In genomic region chrX:131841496-131842410, GRCh38 we compare ENCODE assay signal across 8 cellular contexts.
DNase-seq lines count a peak whose midpoint lies in the region; ATAC-seq, FAIRE-seq and TF ChIP-seq lines count a peak whose summit lies in the region.

No MANE protein-coding gene starts in this region.

- H3K9me3 ChIP-seq in tibial nerve: no peaks in the 10 kb centered on the region

- TF ChIP-seq CTCF in bronchial epithelial cell (IDR thresholded peaks at IDR 0.05; ENCODE audit: insufficient read depth, low read length, severe bottlenecking) (peak; percentile 60), tibial nerve (IDR thresholded peaks at IDR 0.05) (peak; percentile 58 to 93 (median 82))

- intact Hi-C loops in left colon (cut with DNase I, micrococcal nuclease): loop anchor here in 1 of 2 donors (10.0 kb wide), 1 partner anchor 773 kb away; no protein-coding TSS in a partner anchor

- peak; percentile 1 to 31 for DNase-seq in NOMO-1 (lab: John Stamatoyannopoulos, UW; ENCODE audit: unreplicated experiment in 2 of 2)
- no peak for DNase-seq in NOMO-1 treated with dmso at 0.1 percent for 144 hours (lab: John Stamatoyannopoulos, UW; ENCODE audit: unreplicated experiment)
- DNase-seq in KBM-7: peak; percentile 74
- DNase-seq in SHP77 (lab: John Stamatoyannopoulos, UW): peak; percentile 5 to 28
- DNase-seq in bronchial epithelial cell (ENCODE audit: low read depth): peak; percentile 40
- peak in 1 of 2 donors; percentile 33 for DNase-seq in left colon
- DNase-seq in tibial nerve (ENCODE audit: low spot score in 2 of 2): no peak

- 49 to 72% methylated on average over 20 to 31 of the region's 31 CpGs for WGBS in tibial nerve, 2 donors

- no peak for FAIRE-seq in bronchial epithelial cell (lab: Jason Lieb, UNC)

- no peak for TF ChIP-seq EP300 in tibial nerve (IDR thresholded peaks at IDR 0.05)

- H3K27me3 ChIP-seq in bronchial epithelial cell (ENCODE audit: control insufficient read depth, insufficient read depth, low read length) (no peaks in the 10 kb centered on the region), tibial nerve (peaks cover 0 to 27% of the 10 kb centered on the region in 2 donors)

- ATAC-seq in GM21360 (IDR thresholded peaks at IDR 0.05; ENCODE audit: unreplicated experiment): peak; percentile 83
- peak; percentile 74 for ATAC-seq in left colon

- H3K4me1 ChIP-seq in tibial nerve: no peaks in the 10 kb centered on the region

- no peak overlapping the region for H3K27ac ChIP-seq in tibial nerve

- H3K4me3 ChIP-seq in bronchial epithelial cell (ENCODE audit: low read depth, low read length) (no peak overlapping the region), tibial nerve (no peak overlapping the region)

- TF ChIP-seq POLR2A in tibial nerve (IDR thresholded peaks at IDR 0.05): no peak

- in situ Hi-C loops in KBM-7 (cut with MboI; ENCODE audit: low pct_unique_long_range_greater_than_20kb, low sequenced_read_pairs): loop anchor here (25.0 kb wide), 1 partner anchor 371 kb away; the partner anchor contains the start of gene RAP2C

- H3K36me3 ChIP-seq in bronchial epithelial cell (ENCODE audit: control insufficient read depth, insufficient read depth, low read length) (no peaks in the 10 kb centered on the region), tibial nerve (no peaks in the 10 kb centered on the region)

Comparison
In these comparisons a context has a peak if more than half of its experiments do, and no peak if none do; other contexts are left out.
1. DNase-seq: peak in NOMO-1 (2 of 2), KBM-7 (single experiment), SHP77 (2 of 2) and bronchial epithelial cell (single experiment); none in NOMO-1 treated with dmso at 0.1 percent for 144 hours (single experiment) and tibial nerve (0 of 2).